Comparison of ENCODE assay signal across 16 cellular contexts in the genomic region with DNA sequence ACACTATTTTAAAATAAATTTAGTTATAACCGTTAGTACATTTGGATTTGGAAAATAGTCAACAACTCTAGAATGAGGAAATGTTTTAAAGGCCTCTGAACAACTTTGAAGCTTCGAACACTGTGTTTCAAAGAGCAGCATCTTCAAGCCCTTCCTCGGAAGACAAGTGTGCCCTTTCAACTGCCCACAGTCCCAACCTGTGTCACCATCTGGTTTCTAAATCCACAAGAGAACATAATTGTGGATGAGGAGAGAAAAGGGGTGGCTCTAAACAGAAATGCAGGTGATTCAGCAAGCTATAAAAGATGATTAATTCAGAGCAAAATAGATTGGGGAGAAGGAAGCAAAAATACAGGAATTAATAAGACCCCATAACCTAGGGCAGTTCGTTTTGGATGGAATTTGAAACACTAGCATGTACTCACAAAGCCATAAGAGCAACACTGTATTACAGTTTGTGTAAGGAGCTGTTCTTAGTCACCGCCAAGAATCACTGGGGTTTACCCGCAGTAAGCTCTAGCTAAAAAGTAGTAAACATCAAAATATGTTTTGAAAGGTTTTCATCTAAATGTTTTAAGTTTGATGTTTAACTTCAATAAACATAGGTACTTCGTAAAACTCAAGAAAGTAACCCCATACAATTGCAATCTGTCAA.
DNase-seq lines count a peak whose midpoint lies in the region; ATAC-seq lines count a peak whose summit lies in the region.
"Had no signal": no experiment of that assay in that cellular context is flagged by ENCODE, and none has a peak within 500 bp of the region (broad histone marks: within the 10 kb centered on the region; RNA-seq: fewer than 3 reads in every experiment).

No MANE protein-coding gene starts in this region.

- peaks cover 7% of the 10 kb centered on the region for H3K9me3 Mint-ChIP-seq in activated naive CD4-positive, alpha-beta T cell treated with anti-CD3 and anti-CD28 coated beads for 36 hours
- H3K9me3 Mint-ChIP-seq in immature natural killer cell: peaks cover 0 to 2% (median 0%) of the 10 kb centered on the region in 6 donors

- peaks cover 18% of the 10 kb centered on the region for H3K36me3 Mint-ChIP-seq in activated naive CD4-positive, alpha-beta T cell treated with anti-CD3 and anti-CD28 coated beads for 36 hours (ENCODE audit: low read depth)
- peaks cover 5 to 12% (median 7%) of the 10 kb centered on the region in 3 donors for H3K36me3 Mint-ChIP-seq in immature natural killer cell

- H3K4me3 Mint-ChIP-seq in activated naive CD4-positive, alpha-beta T cell treated with anti-CD3 and anti-CD28 coated beads for 36 hours: no peak overlapping the region
- H3K4me3 Mint-ChIP-seq in immature natural killer cell: peak overlapping the region in 4 of 5 donors; percentile 2 to 19 (median 4)

- DNase-seq in activated CD4-positive, CD25-positive, alpha-beta regulatory T cell treated with anti-CD3 and anti-CD28 coated beads, Interleukin-2, amount 50 U/mL, for 72 hours: no peak
- no peak for DNase-seq in activated naive CD4-positive, alpha-beta T cell treated with anti-CD3 and anti-CD28 coated beads for 36 hours
- DNase-seq in activated naive CD4-positive, alpha-beta T cell treated with anti-CD3 and anti-CD28 coated beads, Interleukin-2, amount 50 U/mL, for 16 hours: no peak
- DNase-seq in immature natural killer cell (no peak), DMS53 (lab: John Stamatoyannopoulos, UW) (no peak), 8988T (no peak), NCI-H748 (lab: John Stamatoyannopoulos, UW; ENCODE audit: unreplicated experiment) (no peak)
- DNase-seq: DMS 273 treated with DMSO at 0.1 percent for 48 hours, GF-D8, GOT3, NCI-H1105, NCI-H1694, NCI-H2107, NCI-H345, NCI-H526 had no signal

- H3K27me3 Mint-ChIP-seq in activated naive CD4-positive, alpha-beta T cell treated with anti-CD3 and anti-CD28 coated beads for 36 hours (ENCODE audit: low read depth): no peaks in the 10 kb centered on the region
- peaks cover 0 to 3% (median 3%) of the 10 kb centered on the region in 3 donors for H3K27me3 Mint-ChIP-seq in immature natural killer cell (ENCODE audit: low read depth in 3 of 3)

- ATAC-seq in activated CD4-positive, CD25-positive, alpha-beta regulatory T cell treated with anti-CD3 and anti-CD28 coated beads, Interleukin-2, amount 50 U/mL, for 24 hours: peak; percentile 67 to 72

- intact Hi-C loops in activated naive CD4-positive, alpha-beta T cell treated with anti-CD3 and anti-CD28 coated beads for 36 hours (cut with micrococcal nuclease): no loop called here

- H3K27ac Mint-ChIP-seq in activated naive CD4-positive, alpha-beta T cell treated with anti-CD3 and anti-CD28 coated beads for 36 hours: peak overlapping the region; percentile 38
- H3K27ac Mint-ChIP-seq in immature natural killer cell: peak overlapping the region in 4 of 6 donors; percentile 5 to 83 (median 64)

- H3K4me1 Mint-ChIP-seq in activated naive CD4-positive, alpha-beta T cell treated with anti-CD3 and anti-CD28 coated beads for 36 hours (ENCODE audit: low read depth): peaks cover 46% of the 10 kb centered on the region
- peaks cover 40 to 66% of the 10 kb centered on the region in 2 donors for H3K4me1 Mint-ChIP-seq in immature natural killer cell

- CTCF ChIA-PET in activated naive CD4-positive, alpha-beta T cell treated with anti-CD3 and anti-CD28 coated beads for 36 hours (lab: Charles Lee): interaction anchor here (0.6 to 1.5 kb wide), 5 partner anchors 12 to 728 kb away, joined by 3 to 6 read pairs (median 3); no protein-coding TSS in a partner anchor
